ENCODE assay signal across 16 cellular contexts in the genomic region with DNA sequence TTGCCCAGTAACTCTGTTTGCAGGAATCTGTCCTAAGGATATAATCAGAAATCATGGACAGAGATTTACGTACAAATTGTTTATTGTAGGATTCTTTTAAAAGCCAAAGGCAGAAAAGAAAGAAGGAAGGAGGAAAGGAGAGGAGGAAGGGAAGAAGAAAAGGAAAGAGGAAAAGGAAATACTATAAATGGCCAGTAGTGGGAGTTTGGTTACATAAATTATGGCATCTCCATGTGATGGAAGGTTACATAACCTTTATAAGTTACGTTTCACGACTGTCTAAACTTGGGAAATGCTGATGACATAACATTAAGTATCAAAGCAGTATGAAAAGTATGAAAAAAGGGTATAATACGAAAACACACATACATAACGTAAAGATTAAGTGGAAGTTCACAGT. TPM values are rescaled to one million over a fixed set of nuclear protein-coding genes. Genes with fewer than 3 reads are reported as not detected.
DNase-seq lines count a peak whose midpoint lies in the region; ATAC-seq and TF ChIP-seq lines count a peak whose summit lies in the region.
"Had no signal": no experiment of that assay in that cellular context is flagged by ENCODE, and none has a peak within 500 bp of the region (broad histone marks: within the 10 kb centered on the region; RNA-seq: fewer than 3 reads in every experiment).

No MANE protein-coding gene starts in this region.

- H3K27ac ChIP-seq in Panc1 (ENCODE audit: low read length): no peak overlapping the region
- H3K27ac ChIP-seq in right lobe of liver: no peak overlapping the region
- H3K27ac ChIP-seq in esophagus squamous epithelium: no peak overlapping the region
- H3K27ac ChIP-seq: testis had no signal

- WGBS in right lobe of liver (ENCODE audit: insufficient coverage, low coverage, low lambda C conversion rate, missing lambda C conversion rate): 52% methylated on average over 5 of the region's 5 CpGs
- WGBS in esophagus squamous epithelium, 2 donors: 79 to 86% methylated on average over 5 of the region's 5 CpGs

- H3K9me3 ChIP-seq in Panc1 (ENCODE audit: control insufficient read depth, insufficient read depth, low read depth, low read length) (no peaks in the 10 kb centered on the region), right lobe of liver (no peaks in the 10 kb centered on the region), esophagus squamous epithelium (no peaks in the 10 kb centered on the region)
- H3K9me3 ChIP-seq: gastrocnemius medialis, testis had no signal

- POLR2A ChIA-PET in HEK293T (lab: Yijun Ruan, JAX) (no interaction called here), Panc1 (lab: Charles Lee) (no interaction called here)

- CTCF ChIA-PET in HEK293T (lab: Yijun Ruan, JAX) (no interaction called here), Panc1 (lab: Charles Lee) (no interaction called here)

- TF ChIP-seq CTCF in Panc1 (IDR thresholded peaks at IDR 0.05): peak; percentile 40; the same call in 1 of the 2 replicates
- TF ChIP-seq CTCF in right lobe of liver (IDR thresholded peaks at IDR 0.05): peak in 3 of 4 donors; percentile 7 to 19 (median 14)
- TF ChIP-seq CTCF in esophagus squamous epithelium (IDR thresholded peaks at IDR 0.05): peak in 1 of 6 experiments; percentile 27

- DNase-seq in NCI-H1694 (lab: John Stamatoyannopoulos, UW): peak; percentile 3
- DNase-seq in NCI-H1694 treated with DMSO at 0.1 percent for 48 hours (lab: John Stamatoyannopoulos, UW): no peak
- no peak for DNase-seq in HEK293T (ENCODE audit: extremely low spot score)
- no peak for DNase-seq in Panc1 (ENCODE audit: low read depth, low spot score)
- no peak for DNase-seq in right lobe of liver
- DNase-seq in esophagus squamous epithelium (lab: John Stamatoyannopoulos, UW): no peak
- DNase-seq: activated CD4-positive, alpha-beta T cell treated with anti-CD3 and anti-CD28 coated beads for 48 hours; activated T-cell treated with anti-CD3 and anti-CD28 coated beads, Interleukin-2, amount 50 U/mL, for 1 hour; Calu3; central memory CD4-positive, alpha-beta T cell; effector memory CD8-positive, alpha-beta T cell; gastrocnemius medialis; NCI-H226; testis had no signal

- no peak for TF ChIP-seq POLR2A in right lobe of liver (IDR thresholded peaks at IDR 0.05)
- TF ChIP-seq POLR2A in esophagus squamous epithelium (IDR thresholded peaks at IDR 0.05): no peak

- BruUV-seq in Panc1 (replicated peaks; lab: Mats Ljungman, UMichigan): no TSS peak

- H3K4me3 ChIP-seq in Panc1 (ENCODE audit: low read depth in 2 of 2, low read length in 2 of 2) (no peak overlapping the region), right lobe of liver (no peak overlapping the region), esophagus squamous epithelium (no peak overlapping the region)
- H3K4me3 ChIP-seq: gastrocnemius medialis, testis had no signal

- no peaks in the 10 kb centered on the region for H3K36me3 ChIP-seq in Panc1 (ENCODE audit: control insufficient read depth, insufficient read depth, low read length)
- no peaks in the 10 kb centered on the region for H3K36me3 ChIP-seq in right lobe of liver
- peaks cover 0 to 63% (median 0%) of the 10 kb centered on the region in 3 donors for H3K36me3 ChIP-seq in esophagus squamous epithelium

- no peaks in the 10 kb centered on the region for H3K27me3 ChIP-seq in Panc1 (ENCODE audit: control insufficient read depth, insufficient read depth, low read length)
- H3K27me3 ChIP-seq in right lobe of liver: no peaks in the 10 kb centered on the region
- no peaks in the 10 kb centered on the region for H3K27me3 ChIP-seq in esophagus squamous epithelium
- H3K27me3 ChIP-seq: gastrocnemius medialis, testis had no signal

- in situ Hi-C loops in Panc1 (cut with HindIII; ENCODE audit: low pct_unique_long_range_greater_than_20kb, low sequenced_read_pairs): no loop called here

- no peaks in the 10 kb centered on the region for H3K4me1 ChIP-seq in Panc1 (ENCODE audit: control insufficient read depth, insufficient read depth, low read length)
- H3K4me1 ChIP-seq in right lobe of liver: peaks cover 0 to 18% (median 5%) of the 10 kb centered on the region in 4 donors
- no peaks in the 10 kb centered on the region for H3K4me1 ChIP-seq in esophagus squamous epithelium
- H3K4me1 ChIP-seq: testis had no signal

- ATAC-seq in Panc1 (no peak), right lobe of liver (no peak), GM21381 (IDR thresholded peaks at IDR 0.05; ENCODE audit: unreplicated experiment) (no peak), HG02852 (IDR thresholded peaks at IDR 0.05; ENCODE audit: unreplicated experiment) (no peak)
- ATAC-seq: effector memory CD8-positive, alpha-beta T cell; gastrocnemius medialis had no signal

- intact Hi-C loops in Panc1 (cut with micrococcal nuclease; ENCODE audit: unreplicated experiment): no loop called here
- intact Hi-C loops in right lobe of liver (cut with DNase I): no loop called here
- intact Hi-C loops in esophagus squamous epithelium (cut with DNase I): no loop called here

TF ChIP-seq in HEK293T, 16 proteins besides CTCF, POLR2A, EP300 and RAD21:
- TF ChIP-seq, protein P1, sequence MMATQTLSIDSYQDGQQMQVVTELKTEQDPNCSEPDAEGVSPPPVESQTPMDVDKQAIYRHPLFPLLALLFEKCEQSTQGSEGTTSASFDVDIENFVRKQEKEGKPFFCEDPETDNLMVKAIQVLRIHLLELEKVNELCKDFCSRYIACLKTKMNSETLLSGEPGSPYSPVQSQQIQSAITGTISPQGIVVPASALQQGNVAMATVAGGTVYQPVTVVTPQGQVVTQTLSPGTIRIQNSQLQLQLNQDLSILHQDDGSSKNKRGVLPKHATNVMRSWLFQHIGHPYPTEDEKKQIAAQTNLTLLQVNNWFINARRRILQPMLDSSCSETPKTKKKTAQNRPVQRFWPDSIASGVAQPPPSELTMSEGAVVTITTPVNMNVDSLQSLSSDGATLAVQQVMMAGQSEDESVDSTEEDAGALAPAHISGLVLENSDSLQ (IDR thresholded peaks at IDR 0.05): peak; percentile 27; the same call in 1 of the 2 replicates
- no peak for TF ChIP-seq FOXK2 (IDR thresholded peaks at IDR 0.05)

RNA-seq across cellular contexts. Expression of a gene that starts 39.0 kb away (rescaled TPM):
- 31.0 TPM for total RNA-seq in Panc1 (2021; ENCODE audit: unreplicated experiment)
- 29.2 TPM for polyA plus RNA-seq in Panc1 (2012; ENCODE audit: insufficient read length)
- 10 to 100 TPM; 14.5 to 45.2 (median 24.1) TPM for total RNA-seq in right lobe of liver
- 10 to 100 TPM; 19.0 to 35.5 (median 30.4) TPM for total RNA-seq in esophagus squamous epithelium
